In genomic region chr4:158724647-158725046, GRCh38 we compare ENCODE assay signal across 18 cellular contexts. TPM values are rescaled to one million over a fixed set of nuclear protein-coding genes. Genes with fewer than 3 reads are reported as not detected.
DNase-seq lines count a peak whose midpoint lies in the region; ATAC-seq and TF ChIP-seq lines count a peak whose summit lies in the region.
"Had no signal": no experiment of that assay in that cellular context is flagged by ENCODE, and none has a peak within 500 bp of the region (broad histone marks: within the 10 kb centered on the region; RNA-seq: fewer than 3 reads in every experiment).

No MANE protein-coding gene starts in this region.

- H3K27ac ChIP-seq in IMR-90 (ENCODE audit: insufficient read depth, low read length) = no peak overlapping the region
- H3K27ac ChIP-seq: adrenal gland, BLaER1 had no signal

- no peak overlapping the region for H3K9ac ChIP-seq in IMR-90 (ENCODE audit: low read depth, low read length)
- H3K9ac ChIP-seq: BLaER1 had no signal

- peaks cover 8% of the 10 kb centered on the region for H3K36me3 ChIP-seq in IMR-90 (ENCODE audit: control insufficient read depth, insufficient read depth, low read length)

- H3K18ac ChIP-seq in IMR-90 (ENCODE audit: low read depth, low read length) = no peak overlapping the region

- no peak overlapping the region for H2AK9ac ChIP-seq in IMR-90 (replicated peaks; ENCODE audit: low read depth, low read length, poor library complexity)

- peaks cover 16% of the 10 kb centered on the region for H3K27me3 Mint-ChIP-seq in activated CD4-positive, alpha-beta T cell treated with anti-CD3 and anti-CD28 coated beads for 36 hours
- H3K27me3 Mint-ChIP-seq in natural killer cell treated with Interleukin-12 subunit alpha and Interleukin-12 subunit beta and Interleukin-15 and Interleukin-18, amount 100 ng/mL, for 72 hours = peaks cover 24 to 25% of the 10 kb centered on the region in 2 donors

- dilution Hi-C loops in IMR-90 (cut with HindIII; ENCODE audit: low sequenced_read_pairs, unreplicated experiment) = no loop called here

- H4K91ac ChIP-seq in IMR-90 (ENCODE audit: insufficient read depth, low read depth, low read length) = no peak overlapping the region

- peak overlapping the region; percentile 99 for H3K4me3 Mint-ChIP-seq in activated CD4-positive, alpha-beta T cell treated with anti-CD3 and anti-CD28 coated beads for 36 hours
- peak overlapping the region; percentile 99 for H3K4me3 Mint-ChIP-seq in natural killer cell treated with Interleukin-12 subunit alpha and Interleukin-12 subunit beta and Interleukin-15 and Interleukin-18, amount 100 ng/mL, for 72 hours

- H3K4ac ChIP-seq in IMR-90 (ENCODE audit: low read depth, low read length) = no peak overlapping the region

- TF ChIP-seq POLR2A in IMR-90 (IDR thresholded peaks at IDR 0.05; ENCODE audit: low read depth, low read length) = no peak

- no peak overlapping the region for H4K5ac ChIP-seq in IMR-90 (ENCODE audit: low read depth, low read length)

- H4K20me1 ChIP-seq in IMR-90 (ENCODE audit: insufficient read depth, low read length) = no peaks in the 10 kb centered on the region
- H4K20me1 ChIP-seq: BLaER1 had no signal

- no peak overlapping the region; a peak in 1 of 4 replicates for H4K8ac ChIP-seq in IMR-90 (ENCODE audit: low read depth in 2 of 2, low read length in 2 of 2)

- no TSS peak for BruUV-seq in IMR-90 (replicated peaks; lab: Mats Ljungman, UMichigan)

- POLR2A ChIA-PET in activated CD4-positive, alpha-beta T cell treated with anti-CD3 and anti-CD28 coated beads for 36 hours (lab: Charles Lee) = interaction anchor here (0.6 kb wide), 1 partner anchor 53 kb away, joined by 3 read pairs; the partner anchor contains the start of gene C4orf46
- POLR2A ChIA-PET in IMR-90 (lab: Charles Lee; ENCODE audit: unreplicated experiment) = no interaction called here

- no peaks in the 10 kb centered on the region for H3K9me3 Mint-ChIP-seq in activated CD4-positive, alpha-beta T cell treated with anti-CD3 and anti-CD28 coated beads for 36 hours (ENCODE audit: low read depth)
- H3K9me3 Mint-ChIP-seq in activated naive CD4-positive, alpha-beta T cell treated with anti-CD3 and anti-CD28 coated beads, Interleukin-2, amount 50 U/mL, for 72 hours = no peaks in the 10 kb centered on the region
- no peaks in the 10 kb centered on the region for H3K9me3 Mint-ChIP-seq in natural killer cell treated with Interleukin-12 subunit alpha and Interleukin-12 subunit beta and Interleukin-15 and Interleukin-18, amount 100 ng/mL, for 72 hours

- WGBS in IMR-90 (ENCODE audit: extremely low coverage in 2 of 2, insufficient read length in 1 of 2), 2 experiments = no CpG with 5 or more reads among the region's 4 CpGs

- no peaks in the 10 kb centered on the region for H3K9me3 ChIP-seq in IMR-90 (ENCODE audit: control insufficient read depth, insufficient read depth, low read length)
- H3K9me3 ChIP-seq: adrenal gland, BLaER1, upper lobe of left lung had no signal

- peaks cover 53% of the 10 kb centered on the region for H3K4me1 Mint-ChIP-seq in activated CD4-positive, alpha-beta T cell treated with anti-CD3 and anti-CD28 coated beads for 36 hours
- H3K4me1 Mint-ChIP-seq in natural killer cell treated with Interleukin-12 subunit alpha and Interleukin-12 subunit beta and Interleukin-15 and Interleukin-18, amount 100 ng/mL, for 72 hours (ENCODE audit: low read depth in 2 of 2) = peaks cover 24 to 47% of the 10 kb centered on the region in 2 donors

- in situ Hi-C loops in IMR-90 (cut with MboI; ENCODE audit: low sequenced_read_pairs) = loop anchor here (5.0 to 10.0 kb wide), 3 partner anchors 123 to 720 kb away; no protein-coding TSS in a partner anchor

- no peak for TF ChIP-seq CTCF in IMR-90 (conservative IDR thresholded peaks at IDR 0.05; ENCODE audit: low read depth, low read length)

- H3K27ac Mint-ChIP-seq in activated CD4-positive, alpha-beta T cell treated with anti-CD3 and anti-CD28 coated beads for 36 hours = peak overlapping the region; percentile 100
- peak overlapping the region; percentile 81 to 95 for H3K27ac Mint-ChIP-seq in activated naive CD4-positive, alpha-beta T cell treated with anti-CD3 and anti-CD28 coated beads, Interleukin-2, amount 50 U/mL, for 72 hours
- peak overlapping the region; percentile 99 for H3K27ac Mint-ChIP-seq in natural killer cell treated with Interleukin-12 subunit alpha and Interleukin-12 subunit beta and Interleukin-15 and Interleukin-18, amount 100 ng/mL, for 72 hours

- peak overlapping the region; percentile 40 for H2AFZ ChIP-seq in IMR-90 (replicated peaks; ENCODE audit: low read length, poor library complexity)

- no peak overlapping the region for H3K23ac ChIP-seq in IMR-90 (ENCODE audit: low read depth, low read length)

- CTCF ChIA-PET in activated CD4-positive, alpha-beta T cell treated with anti-CD3 and anti-CD28 coated beads for 36 hours (lab: Charles Lee) = interaction anchor here (0.9 to 1.7 kb wide), 4 partner anchors 45 to 479 kb away, joined by 3 to 4 read pairs (median 4); no protein-coding TSS in a partner anchor
- CTCF ChIA-PET in IMR-90 (lab: Yijun Ruan, JAX) = no interaction called here

- peaks cover 8% of the 10 kb centered on the region for H3K27me3 ChIP-seq in IMR-90 (ENCODE audit: control insufficient read depth, insufficient read depth, low read length)
- H3K27me3 ChIP-seq: adrenal gland, BLaER1, upper lobe of left lung had no signal

- no peak overlapping the region for H2BK5ac ChIP-seq in IMR-90 (ENCODE audit: low read depth, low read length, poor library complexity, severe bottlenecking)

- H3K4me3 ChIP-seq in IMR-90 (ENCODE audit: insufficient read depth, low read depth, low read length) = no peak overlapping the region
- H3K4me3 ChIP-seq: adrenal gland, smooth muscle cell had no signal

- TF ChIP-seq RAD21 in IMR-90 (IDR thresholded peaks at IDR 0.05; ENCODE audit: low read length) = no peak

- H2BK20ac ChIP-seq in IMR-90 (ENCODE audit: low read depth, low read length) = no peak overlapping the region; the same call in 1 of the 2 replicates

- H2AK5ac ChIP-seq in IMR-90 (ENCODE audit: low read depth, low read length) = no peak overlapping the region

- DNase-seq in activated CD4-positive, alpha-beta T cell treated with anti-CD3 and anti-CD28 coated beads for 36 hours = no peak
- no peak for DNase-seq in activated CD4-positive, alpha-beta T cell treated with anti-CD3 and anti-CD28 coated beads for 48 hours
- DNase-seq in IMR-90 = no peak
- no peak for DNase-seq in activated naive CD4-positive, alpha-beta T cell treated with anti-CD3 and anti-CD28 coated beads, Interleukin-2, amount 50 U/mL, for 72 hours (ENCODE audit: low spot score in 2 of 2)
- no peak for DNase-seq in natural killer cell treated with Interleukin-12 subunit alpha and Interleukin-12 subunit beta and Interleukin-15 and Interleukin-18, amount 100 ng/mL, for 72 hours (ENCODE audit: low spot score)
- DNase-seq in glomerular visceral epithelial cell (ENCODE audit: extremely low spot score) = no peak
- no peak for DNase-seq in islet precursor cell
- DNase-seq: adrenal gland, cerebellar nuclear complex, foreskin fibroblast, NCI-H1092, NCI-H748 treated with DMSO at 0.1 percent for 48 hours, posterior cingulate gyrus had no signal

- intact Hi-C loops in activated CD4-positive, alpha-beta T cell treated with anti-CD3 and anti-CD28 coated beads for 36 hours (cut with DNase I, micrococcal nuclease) = loop anchor here (1.0 to 10.0 kb wide), 5 partner anchors 88 to 723 kb away; no protein-coding TSS in a partner anchor
- intact Hi-C loops in IMR-90 (cut with micrococcal nuclease) = no loop called here

- H3K36me3 Mint-ChIP-seq in activated CD4-positive, alpha-beta T cell treated with anti-CD3 and anti-CD28 coated beads for 36 hours (ENCODE audit: low read depth) = peaks cover 29% of the 10 kb centered on the region
- peaks cover 30 to 32% of the 10 kb centered on the region in 2 donors for H3K36me3 Mint-ChIP-seq in activated naive CD4-positive, alpha-beta T cell treated with anti-CD3 and anti-CD28 coated beads, Interleukin-2, amount 50 U/mL, for 72 hours
- peaks cover 19% of the 10 kb centered on the region for H3K36me3 Mint-ChIP-seq in natural killer cell treated with Interleukin-12 subunit alpha and Interleukin-12 subunit beta and Interleukin-15 and Interleukin-18, amount 100 ng/mL, for 72 hours

- no peak overlapping the region for H2BK120ac ChIP-seq in IMR-90 (ENCODE audit: low read depth, low read length)

- no peak overlapping the region for H2BK15ac ChIP-seq in IMR-90 (ENCODE audit: low read depth, low read length)

- no peak overlapping the region for H3K14ac ChIP-seq in IMR-90 (replicated peaks; ENCODE audit: low read depth, low read length)

- peak; percentile 24 for ATAC-seq in activated CD4-positive, alpha-beta T cell treated with anti-CD3 and anti-CD28 coated beads for 36 hours
- ATAC-seq in IMR-90 (ENCODE audit: low read depth) (no peak), HG03025 (IDR thresholded peaks at IDR 0.05; ENCODE audit: low FRiP score, unreplicated experiment) (no peak)
- ATAC-seq in activated naive CD4-positive, alpha-beta T cell treated with anti-CD3 and anti-CD28 coated beads, Interleukin-2, amount 50 U/mL, for 72 hours = peak in 1 of 2 donors; percentile 71
- peak in 1 of 2 donors; percentile 50 for ATAC-seq in natural killer cell treated with Interleukin-12 subunit alpha and Interleukin-12 subunit beta and Interleukin-15 and Interleukin-18, amount 100 ng/mL, for 72 hours
- ATAC-seq: Panc1 had no signal

- H3K4me1 ChIP-seq in IMR-90 (ENCODE audit: control insufficient read depth, insufficient read depth, low read length) = no peaks in the 10 kb centered on the region; the same call in 1 of the 2 replicates

- H3K9me1 ChIP-seq in IMR-90 (ENCODE audit: insufficient read depth, low read length) = peaks cover 2% of the 10 kb centered on the region

- H3K4me2 ChIP-seq in IMR-90 (ENCODE audit: low read depth, low read length) = no peak overlapping the region
- H3K4me2 ChIP-seq: smooth muscle cell had no signal

- H3K56ac ChIP-seq in IMR-90 (ENCODE audit: extremely low read depth, insufficient read depth, low read length) = no peak overlapping the region

- H3K79me1 ChIP-seq in IMR-90 (ENCODE audit: low read depth in 1 of 2, low read length in 2 of 2) = peaks cover 15 to 23% of the 10 kb centered on the region in 2 experiments

RNA-seq across cellular contexts. Expression of gene PPID, which starts 1.5 kb away (rescaled TPM):
- 10 to 100 TPM; 72.0 to 78.1 TPM for total RNA-seq in activated CD4-positive, alpha-beta T cell treated with anti-CD3 and anti-CD28 coated beads for 36 hours
- total RNA-seq in IMR-90 (2012; rRNA removed) = 11.8 and 22.8 TPM in 2 replicates
- polyA plus RNA-seq in IMR-90 (2012; rRNA removed) = 17.1 and 21.1 TPM in 2 replicates
- 4.3 and 5.0 TPM in 2 replicates for polyA plus RNA-seq in IMR-90 (2012; cell fraction: cytosol; rRNA removed)
- polyA plus RNA-seq in IMR-90 (2012; cell fraction: nucleus; rRNA removed; ENCODE audit: low replicate concordance) = 2.7 and 8.2 TPM in 2 replicates
- total RNA-seq in activated naive CD4-positive, alpha-beta T cell treated with anti-CD3 and anti-CD28 coated beads, Interleukin-2, amount 50 U/mL, for 72 hours = 10 to 100 TPM; 60.8 to 68.4 TPM
- total RNA-seq in natural killer cell treated with Interleukin-12 subunit alpha and Interleukin-12 subunit beta and Interleukin-15 and Interleukin-18, amount 100 ng/mL, for 72 hours = 10 to 100 TPM; 32.8 to 55.6 TPM

RNA-seq across cellular contexts. Expression of gene FNIP2, which starts 44.2 kb away (rescaled TPM):
- 10 to 100 TPM; 11.6 to 13.0 TPM for total RNA-seq in activated CD4-positive, alpha-beta T cell treated with anti-CD3 and anti-CD28 coated beads for 36 hours
- total RNA-seq in IMR-90 (2012; rRNA removed) = 22.2 and 24.6 TPM in 2 replicates
- polyA plus RNA-seq in IMR-90 (2012; rRNA removed) = 3.9 and 4.7 TPM in 2 replicates
- 1.6 and 2.5 TPM in 2 replicates for polyA plus RNA-seq in IMR-90 (2012; cell fraction: cytosol; rRNA removed)
- 1.7 and 5.1 TPM in 2 replicates for polyA plus RNA-seq in IMR-90 (2012; cell fraction: nucleus; rRNA removed; ENCODE audit: low replicate concordance)
- 10 to 100 TPM; 15.5 to 26.4 TPM for total RNA-seq in activated naive CD4-positive, alpha-beta T cell treated with anti-CD3 and anti-CD28 coated beads, Interleukin-2, amount 50 U/mL, for 72 hours
- 10 to 100 TPM; 17.5 to 35.6 TPM for total RNA-seq in natural killer cell treated with Interleukin-12 subunit alpha and Interleukin-12 subunit beta and Interleukin-15 and Interleukin-18, amount 100 ng/mL, for 72 hours

RNA-seq across cellular contexts. Expression of gene ETFDH, which starts 52.6 kb away (rescaled TPM):
- total RNA-seq in activated CD4-positive, alpha-beta T cell treated with anti-CD3 and anti-CD28 coated beads for 36 hours = 10 to 100 TPM; 39.5 to 46.9 TPM
- total RNA-seq in IMR-90 (2012; rRNA removed) = 14.0 and 18.3 TPM in 2 replicates
- 15.4 and 19.1 TPM in 2 replicates for polyA plus RNA-seq in IMR-90 (2012; rRNA removed)
- 3.2 and 9.8 TPM in 2 replicates for polyA plus RNA-seq in IMR-90 (2012; cell fraction: cytosol; rRNA removed)
- polyA plus RNA-seq in IMR-90 (2012; cell fraction: nucleus; rRNA removed; ENCODE audit: low replicate concordance) = 3.8 and 35.9 TPM in 2 replicates
- total RNA-seq in activated naive CD4-positive, alpha-beta T cell treated with anti-CD3 and anti-CD28 coated beads, Interleukin-2, amount 50 U/mL, for 72 hours = 10 to 100 TPM; 34.8 to 54.2 TPM
- total RNA-seq in natural killer cell treated with Interleukin-12 subunit alpha and Interleukin-12 subunit beta and Interleukin-15 and Interleukin-18, amount 100 ng/mL, for 72 hours = 10 to 100 TPM; 29.9 to 36.1 TPM

RNA-seq across cellular contexts. Expression of gene C4orf46, which starts 53.0 kb away (rescaled TPM):
- total RNA-seq in activated CD4-positive, alpha-beta T cell treated with anti-CD3 and anti-CD28 coated beads for 36 hours = 10 to 100 TPM; 18.1 TPM
- 10.0 and 14.2 TPM in 2 replicates for total RNA-seq in IMR-90 (2012; rRNA removed)
- polyA plus RNA-seq in IMR-90 (2012; rRNA removed) = 6.7 and 8.1 TPM in 2 replicates
- polyA plus RNA-seq in IMR-90 (2012; cell fraction: cytosol; rRNA removed) = 1.9 and 2.9 TPM in 2 replicates
- polyA plus RNA-seq in IMR-90 (2012; cell fraction: nucleus; rRNA removed; ENCODE audit: low replicate concordance) = 0.75 and 4.9 TPM in 2 replicates
- total RNA-seq in activated naive CD4-positive, alpha-beta T cell treated with anti-CD3 and anti-CD28 coated beads, Interleukin-2, amount 50 U/mL, for 72 hours = 10 to 100 TPM; 19.3 to 20.4 TPM
- total RNA-seq in natural killer cell treated with Interleukin-12 subunit alpha and Interleukin-12 subunit beta and Interleukin-15 and Interleukin-18, amount 100 ng/mL, for 72 hours = 10 to 100 TPM; 12.8 to 14.5 TPM
